In genomic region chr16:69654280-69654931, GRCh38 we compare ENCODE assay signal across 18 cellular contexts.
"Had no signal": no experiment of that assay in that cellular context is flagged by ENCODE, and none has a peak within 500 bp of the region (broad histone marks: within the 10 kb centered on the region; RNA-seq: fewer than 3 reads in every experiment).

No MANE protein-coding gene starts in this region.

- H2AFZ ChIP-seq: hepatocyte had no signal

- H3K27ac ChIP-seq: colonic mucosa, hepatocyte, sigmoid colon, skin epidermis had no signal

- H3K4me1 ChIP-seq: colonic mucosa, sigmoid colon had no signal

- H3K9me3 ChIP-seq: colonic mucosa, sigmoid colon had no signal

- H3K27me3 ChIP-seq: colonic mucosa, hepatocyte, sigmoid colon had no signal

- ATAC-seq: left cardiac atrium, left ventricle myocardium superior had no signal

- H3K4me2 ChIP-seq: hepatocyte had no signal

- H3K4me3 ChIP-seq: colonic mucosa, hepatocyte, lung, sigmoid colon, skin epidermis had no signal

- DNase-seq: colonic mucosa; effector CD4-positive, alpha-beta T cell; endodermal cell; foreskin melanocyte; head of caudate nucleus; kidney; left cardiac atrium; left ventricle myocardium superior; mesenchymal stem cell; midbrain; occipital lobe; sigmoid colon; stimulated activated CD4-positive, alpha-beta T cell treated with anti-CD3 and anti-CD28 coated beads, Interleukin-12 subunit alpha, Interleukin-12 subunit beta, amount 100 ng/mL, for 4 hours; stimulated activated naive CD4-positive, alpha-beta T cell; trophoblast cell had no signal
